12 cellular contexts compared by ENCODE assay signal in the genomic region with DNA sequence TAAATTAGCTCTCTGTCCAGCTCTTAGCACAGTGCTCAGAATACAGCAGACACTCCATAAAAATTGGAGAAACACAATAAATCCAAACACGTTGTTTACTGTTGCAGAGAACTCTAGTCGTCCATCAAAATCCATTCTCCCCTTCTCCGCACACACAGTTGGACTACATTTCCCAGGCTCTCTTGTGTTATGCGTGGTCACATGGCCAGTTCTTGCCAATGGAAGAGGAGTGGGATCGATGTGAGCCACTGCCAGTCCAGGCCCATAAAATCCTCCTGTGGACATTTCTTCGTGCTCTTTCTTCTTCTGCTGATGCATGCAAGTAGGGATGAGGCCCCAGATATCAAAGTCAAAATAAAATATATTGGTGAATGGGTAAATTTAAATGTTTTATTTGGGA.
DNase-seq lines count a peak whose midpoint lies in the region; TF ChIP-seq lines count a peak whose summit lies in the region.
"Had no signal": no experiment of that assay in that cellular context is flagged by ENCODE, and none has a peak within 500 bp of the region (broad histone marks: within the 10 kb centered on the region; RNA-seq: fewer than 3 reads in every experiment).

No MANE protein-coding gene starts in this region.

- no peak overlapping the region for H3K9ac ChIP-seq in SK-N-SH
- H3K9ac ChIP-seq: BLaER1 treated with 17β-estradiol and CSF1 and Interleukin-3, amounts not matched to agents 10 nM and 100 nM had no signal

- TF ChIP-seq CTCF in SK-N-SH (IDR thresholded peaks at IDR 0.05) = no peak
- no peak for TF ChIP-seq CTCF in GM13977 (IDR thresholded peaks at IDR 0.05; ENCODE audit: extremely low read depth, insufficient read depth, missing control alignments)
- no peak for TF ChIP-seq CTCF in BE2C (IDR thresholded peaks at IDR 0.05; ENCODE audit: low read depth, low read length)

- in situ Hi-C loops in GM13977 (cut with MboI; ENCODE audit: low pct_unique_long_range_greater_than_20kb, low sequenced_read_pairs, unreplicated experiment) = no loop called here

- no peaks in the 10 kb centered on the region for H3K79me2 ChIP-seq in SK-N-SH (ENCODE audit: insufficient read depth)

- TF ChIP-seq EP300 in SK-N-SH (IDR thresholded peaks at IDR 0.05; ENCODE audit: borderline replicate concordance in 1 of 2, low read depth in 1 of 2, low read length in 1 of 2) = no peak

- H3K4me1 ChIP-seq in SK-N-SH (ENCODE audit: control insufficient read depth in 1 of 2, insufficient read depth in 2 of 2, low read depth in 1 of 2, low read length in 1 of 2) (peaks cover 0 to 8% of the 10 kb centered on the region in 2 experiments; a peak in 2 of 4 replicates), BE2C (no peaks in the 10 kb centered on the region)
- H3K4me1 ChIP-seq: BLaER1 treated with 17β-estradiol and CSF1 and Interleukin-3, amounts not matched to agents 10 nM and 100 nM had no signal

- no peak overlapping the region for H2AFZ ChIP-seq in SK-N-SH (ENCODE audit: low read depth)

- no peak overlapping the region for H3K4me2 ChIP-seq in SK-N-SH
- H3K4me2 ChIP-seq: BLaER1 treated with 17β-estradiol and CSF1 and Interleukin-3, amounts not matched to agents 10 nM and 100 nM had no signal

- CTCF ChIA-PET in SK-N-SH (lab: Yijun Ruan, JAX) = interaction anchor here (0.8 to 18.3 kb wide), 2 partner anchors 12 to 23 kb away, joined by 3 to 324 read pairs; no protein-coding TSS in a partner anchor

- no peaks in the 10 kb centered on the region for H4K20me1 ChIP-seq in SK-N-SH (ENCODE audit: insufficient read depth)
- H4K20me1 ChIP-seq: BLaER1 treated with 17β-estradiol and CSF1 and Interleukin-3, amounts not matched to agents 10 nM and 100 nM had no signal

- H3F3A ChIP-seq in SK-N-SH (replicated peaks; ENCODE audit: insufficient read depth) = no peaks in the 10 kb centered on the region

- no peaks in the 10 kb centered on the region for H3K9me3 ChIP-seq in SK-N-SH
- H3K9me3 ChIP-seq in BE2C = no peaks in the 10 kb centered on the region; the same call in 1 of the 2 replicates

- no peak for TF ChIP-seq RAD21 in SK-N-SH (IDR thresholded peaks at IDR 0.05; ENCODE audit: low read length)

- no peaks in the 10 kb centered on the region for H3K36me3 ChIP-seq in SK-N-SH (replicated peaks in 1 of 2; ENCODE audit: control insufficient read depth in 1 of 2, insufficient read depth in 2 of 2, low read length in 1 of 2)
- no peaks in the 10 kb centered on the region for H3K36me3 ChIP-seq in BE2C
- H3K36me3 ChIP-seq: BLaER1 treated with 17β-estradiol and CSF1 and Interleukin-3, amounts not matched to agents 10 nM and 100 nM had no signal

- H3K27ac ChIP-seq in SK-N-SH (ENCODE audit: low read depth in 2 of 2, low read length in 1 of 2) (no peak overlapping the region), substantia nigra (ENCODE audit: low read depth, low read length, poor library complexity, severe bottlenecking) (no peak overlapping the region)
- H3K27ac ChIP-seq: 22Rv1; BLaER1 treated with 17β-estradiol and CSF1 and Interleukin-3, amounts not matched to agents 10 nM and 100 nM had no signal

- no peak overlapping the region for H3K4me3 ChIP-seq in SK-N-SH (ENCODE audit: low read depth in 2 of 2, low read length in 1 of 2)
- H3K4me3 ChIP-seq in BE2C (ENCODE audit: low read depth, low read length) = no peak overlapping the region
- H3K4me3 ChIP-seq: BLaER1 treated with 17β-estradiol and CSF1 and Interleukin-3, amounts not matched to agents 10 nM and 100 nM had no signal

- no peaks in the 10 kb centered on the region for H3K9me2 ChIP-seq in SK-N-SH

- POLR2A ChIA-PET in SK-N-SH (lab: Yijun Ruan, JAX) = no interaction called here

- 50% methylated on average over 6 of the region's 6 CpGs for WGBS in SK-N-SH (ENCODE audit: low lambda C conversion rate)

- H3K27me3 ChIP-seq in SK-N-SH (ENCODE audit: insufficient read depth) = no peaks in the 10 kb centered on the region
- H3K27me3 ChIP-seq in BE2C = no peaks in the 10 kb centered on the region
- H3K27me3 ChIP-seq: BLaER1 treated with 17β-estradiol and CSF1 and Interleukin-3, amounts not matched to agents 10 nM and 100 nM had no signal

- peak; percentile 39 for DNase-seq in NCI-H82 (lab: John Stamatoyannopoulos, UW)
- DNase-seq in NCI-H82 treated with DMSO at 0.1 percent for 48 hours (lab: John Stamatoyannopoulos, UW; ENCODE audit: unreplicated experiment) = no peak
- DNase-seq in HT1080 (ENCODE audit: low read depth) = peak; percentile 30
- no peak for DNase-seq in SK-N-SH
- DNase-seq in GM13977 (ENCODE audit: low spot score) = no peak
- no peak for DNase-seq in substantia nigra (lab: John Stamatoyannopoulos, UW)
- no peak for DNase-seq in BE2C
- DNase-seq: AML-193; CD4-positive, CD25-positive, alpha-beta regulatory T cell; KBM-7 had no signal

TF ChIP-seq in SK-N-SH, 30 proteins besides CTCF, POLR2A, EP300 and RAD21:
- TF ChIP-seq, protein P1, sequence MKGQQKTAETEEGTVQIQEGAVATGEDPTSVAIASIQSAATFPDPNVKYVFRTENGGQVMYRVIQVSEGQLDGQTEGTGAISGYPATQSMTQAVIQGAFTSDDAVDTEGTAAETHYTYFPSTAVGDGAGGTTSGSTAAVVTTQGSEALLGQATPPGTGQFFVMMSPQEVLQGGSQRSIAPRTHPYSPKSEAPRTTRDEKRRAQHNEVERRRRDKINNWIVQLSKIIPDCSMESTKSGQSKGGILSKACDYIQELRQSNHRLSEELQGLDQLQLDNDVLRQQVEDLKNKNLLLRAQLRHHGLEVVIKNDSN (IDR thresholded peaks at IDR 0.05; ENCODE audit: borderline replicate concordance, low read depth) = peak; percentile 70; the same call in 1 of the 2 replicates
- TF ChIP-seq CHD2 (IDR thresholded peaks at IDR 0.05; ENCODE audit: low read length, partially characterized antibody) = no peak
TF ChIP-seq in SK-N-SH: peak in this region for 1.

Comparison
In these comparisons a context has a peak if more than half of its experiments do, and no peak if none do; other contexts are left out.
1. DNase-seq: peak in NCI-H82 (single experiment) and HT1080 (single experiment); none in NCI-H82 treated with DMSO at 0.1 percent for 48 hours (single experiment), SK-N-SH (single experiment), GM13977 (single experiment), substantia nigra (0 of 49) and BE2C (single experiment).